8 cellular contexts compared by ENCODE assay signal in genomic region chr18:54983041-54983686, GRCh38. TPM values are rescaled to one million over a fixed set of nuclear protein-coding genes. Genes with fewer than 3 reads are reported as not detected.
DNase-seq lines count a peak whose midpoint lies in the region; ATAC-seq, FAIRE-seq and TF ChIP-seq lines count a peak whose summit lies in the region.

No MANE protein-coding gene starts in this region.

- no peaks in the 10 kb centered on the region for H3K9me3 Mint-ChIP-seq in immature natural killer cell

- H3K27ac Mint-ChIP-seq in immature natural killer cell: no peak overlapping the region

- no peaks in the 10 kb centered on the region for H3K36me3 Mint-ChIP-seq in immature natural killer cell

- no peak overlapping the region for H3K4me3 ChIP-seq in astrocyte of the cerebellum (ENCODE audit: low read depth, low read length)

- peak; percentile 87 for ATAC-seq in HG03066 (IDR thresholded peaks at IDR 0.05; ENCODE audit: low read depth, unreplicated experiment)

- peak; percentile 48 for TF ChIP-seq CTCF in astrocyte of the cerebellum (IDR thresholded peaks at IDR 0.05; ENCODE audit: low read depth, low read length, missing control alignments)

- no peak overlapping the region for H3K4me3 Mint-ChIP-seq in immature natural killer cell

- peak; percentile 82 for FAIRE-seq in GM18507 (lab: Jason Lieb, UNC)

- no peaks in the 10 kb centered on the region for H3K4me1 Mint-ChIP-seq in immature natural killer cell

- DNase-seq in AML-193 (lab: John Stamatoyannopoulos, UW): peak; percentile 48 to 76
- DNase-seq in GM18507 (ENCODE audit: extremely low spot score, insufficient read length, low read depth): peak; percentile 12
- DNase-seq in NCI-H2227 (lab: John Stamatoyannopoulos, UW; ENCODE audit: unreplicated experiment): peak; percentile 80
- DNase-seq in astrocyte of the cerebellum (ENCODE audit: low read depth): peak; percentile 53
- peak; percentile 19 to 46 (median 46) for DNase-seq in immature natural killer cell
- DNase-seq in superior temporal gyrus (ENCODE audit: extremely low spot score): peak; percentile 84
- DNase-seq in T1000 (lab: John Stamatoyannopoulos, UW): no peak

- peaks cover 0 to 3% (median 3%) of the 10 kb centered on the region in 3 donors for H3K27me3 Mint-ChIP-seq in immature natural killer cell (ENCODE audit: low read depth in 3 of 3)

- in situ Hi-C loops in astrocyte of the cerebellum (cut with HindIII; ENCODE audit: low sequenced_read_pairs): no loop called here

RNA-seq across cellular contexts. Expression of gene CCDC68, which starts 23.9 kb away (rescaled TPM):
- not detected for polyA plus RNA-seq in immature natural killer cell
